In genomic region chr16:70701596-70701995, GRCh38 we compare ENCODE assay signal across 12 cellular contexts. TPM values are rescaled to one million over a fixed set of nuclear protein-coding genes. Genes with fewer than 3 reads are reported as not detected.
DNase-seq lines count a peak whose midpoint lies in the region; ATAC-seq and TF ChIP-seq lines count a peak whose summit lies in the region.
"Had no signal": no experiment of that assay in that cellular context is flagged by ENCODE, and none has a peak within 500 bp of the region (broad histone marks: within the 10 kb centered on the region; RNA-seq: fewer than 3 reads in every experiment).

No MANE protein-coding gene starts in this region.

- peak overlapping the region; percentile 11 for H3K27ac Mint-ChIP-seq in activated CD4-positive, alpha-beta T cell treated with anti-CD3 and anti-CD28 coated beads, Interleukin-2, amount 10 ng/mL, durations not matched to agents 24 days and 14 days
- H3K27ac Mint-ChIP-seq in neural crest cell (ENCODE audit: unreplicated experiment), result peak overlapping the region; percentile 78
- H3K27ac Mint-ChIP-seq: activated naive CD4-positive, alpha-beta T cell treated with anti-CD3 and anti-CD28 coated beads for 36 hours; T-helper 1 cell treated with Interleukin-12 subunit alpha and Interleukin-12 subunit beta and Interleukin-4 antibody, amounts not matched to agents 30 μg/mL and 1 μg/mL, for 36 hours had no signal

- H3K27me3 ChIP-seq in transverse colon, result no peaks in the 10 kb centered on the region

- H3K4me3 ChIP-seq in transverse colon, result no peak overlapping the region
- H3K4me3 ChIP-seq: PC-9 had no signal

- in situ Hi-C loops in transverse colon (cut with MboI; ENCODE audit: low pct_ligation_motif_present in 1 of 4, low pct_unique_long_range_greater_than_20kb in 1 of 4, low sequenced_read_pairs in 3 of 4), result no loop called here

- 80 to 88% methylated on average over 3 to 9 of the region's 9 CpGs for WGBS in transverse colon (ENCODE audit: low coverage in 1 of 2), 2 donors

- intact Hi-C loops in activated CD4-positive, alpha-beta T cell treated with anti-CD3 and anti-CD28 coated beads, Interleukin-2, amount 10 ng/mL, durations not matched to agents 24 days and 14 days (cut with micrococcal nuclease), result no loop called here
- intact Hi-C loops in transverse colon (cut with DNase I; ENCODE audit: low total_unique reads), result loop anchor here (5.0 kb wide), 1 partner anchor 36 kb away; no protein-coding TSS in a partner anchor

- no peak for ATAC-seq in HG03196 (IDR thresholded peaks at IDR 0.05; ENCODE audit: unreplicated experiment)

- no peak for DNase-seq in activated CD4-positive, alpha-beta T cell treated with anti-CD3 and anti-CD28 coated beads, Interleukin-2, amount 10 ng/mL, durations not matched to agents 24 days and 14 days
- DNase-seq in activated CD4-positive, alpha-beta T cell treated with anti-CD3 and anti-CD28 coated beads, Interleukin-2, amount 50 U/mL, for 1 hour, result no peak
- DNase-seq in neural crest cell (ENCODE audit: low read depth, low spot score) (no peak), transverse colon (no peak), AG08396 (ENCODE audit: low spot score) (no peak), NOMO-1 (lab: John Stamatoyannopoulos, UW; ENCODE audit: unreplicated experiment in 2 of 2) (no peak)
- DNase-seq: activated naive CD4-positive, alpha-beta T cell treated with anti-CD3 and anti-CD28 coated beads for 36 hours; head of caudate nucleus; PC-9 had no signal

- H3K9me3 Mint-ChIP-seq in activated CD4-positive, alpha-beta T cell treated with anti-CD3 and anti-CD28 coated beads, Interleukin-2, amount 10 ng/mL, durations not matched to agents 24 days and 14 days, result no peaks in the 10 kb centered on the region
- H3K9me3 Mint-ChIP-seq in neural crest cell, result no peaks in the 10 kb centered on the region
- H3K9me3 Mint-ChIP-seq: activated naive CD4-positive, alpha-beta T cell treated with anti-CD3 and anti-CD28 coated beads for 36 hours; T-helper 1 cell treated with Interleukin-12 subunit alpha and Interleukin-12 subunit beta and Interleukin-4 antibody, amounts not matched to agents 30 μg/mL and 1 μg/mL, for 36 hours had no signal

- TF ChIP-seq EP300 in transverse colon (IDR thresholded peaks at IDR 0.05; ENCODE audit: low read depth), result no peak

- H3K27me3 Mint-ChIP-seq in activated CD4-positive, alpha-beta T cell treated with anti-CD3 and anti-CD28 coated beads, Interleukin-2, amount 10 ng/mL, durations not matched to agents 24 days and 14 days, result no peaks in the 10 kb centered on the region
- no peaks in the 10 kb centered on the region for H3K27me3 Mint-ChIP-seq in neural crest cell (ENCODE audit: low read depth)

- peak overlapping the region; percentile 92 for H3K27ac ChIP-seq in cingulate gyrus (ENCODE audit: low read depth, low read length)
- peak overlapping the region; percentile 79 to 87 (median 86) for H3K27ac ChIP-seq in transverse colon
- H3K27ac ChIP-seq: PC-9 had no signal

- peaks cover 7% of the 10 kb centered on the region for H3K4me1 Mint-ChIP-seq in activated CD4-positive, alpha-beta T cell treated with anti-CD3 and anti-CD28 coated beads, Interleukin-2, amount 10 ng/mL, durations not matched to agents 24 days and 14 days
- peaks cover 27% of the 10 kb centered on the region for H3K4me1 Mint-ChIP-seq in neural crest cell

- H3K36me3 ChIP-seq in transverse colon, result no peaks in the 10 kb centered on the region

- peaks cover 24 to 75% (median 55%) of the 10 kb centered on the region in 4 donors for H3K4me1 ChIP-seq in transverse colon

- H3K36me3 Mint-ChIP-seq in activated CD4-positive, alpha-beta T cell treated with anti-CD3 and anti-CD28 coated beads, Interleukin-2, amount 10 ng/mL, durations not matched to agents 24 days and 14 days (ENCODE audit: low read depth), result peaks cover 4% of the 10 kb centered on the region
- H3K36me3 Mint-ChIP-seq in neural crest cell (ENCODE audit: low read depth), result peaks cover 4% of the 10 kb centered on the region

- TF ChIP-seq POLR2A in transverse colon (IDR thresholded peaks at IDR 0.05), result no peak

- no peak for TF ChIP-seq CTCF in neural crest cell (conservative IDR thresholded peaks at IDR 0.05)
- TF ChIP-seq CTCF in transverse colon (IDR thresholded peaks at IDR 0.05), result no peak

- no peaks in the 10 kb centered on the region for H3K9me3 ChIP-seq in transverse colon

- no peak overlapping the region for H3K4me3 Mint-ChIP-seq in activated CD4-positive, alpha-beta T cell treated with anti-CD3 and anti-CD28 coated beads, Interleukin-2, amount 10 ng/mL, durations not matched to agents 24 days and 14 days
- H3K4me3 Mint-ChIP-seq in neural crest cell, result no peak overlapping the region
- H3K4me3 Mint-ChIP-seq: activated naive CD4-positive, alpha-beta T cell treated with anti-CD3 and anti-CD28 coated beads for 36 hours; T-helper 1 cell treated with Interleukin-12 subunit alpha and Interleukin-12 subunit beta and Interleukin-4 antibody, amounts not matched to agents 30 μg/mL and 1 μg/mL, for 36 hours had no signal

RNA-seq across cellular contexts. Expression of gene MTSS2, which starts 15.7 kb away (rescaled TPM):
- 2.6 and 3.7 TPM in 2 replicates for total RNA-seq in activated CD4-positive, alpha-beta T cell treated with anti-CD3 and anti-CD28 coated beads, Interleukin-2, amount 10 ng/mL, durations not matched to agents 24 days and 14 days
- total RNA-seq in neural crest cell, result 93.3 and 95.0 TPM in 2 replicates
- total RNA-seq in transverse colon, result 100 to 1,000 TPM in 1 of 4 donors, 10 to 100 TPM in 3; 13.9 to 149 (median 33.8) TPM

RNA-seq across cellular contexts. Expression of gene IL34, which starts 55.2 kb away (rescaled TPM):
- total RNA-seq in activated CD4-positive, alpha-beta T cell treated with anti-CD3 and anti-CD28 coated beads, Interleukin-2, amount 10 ng/mL, durations not matched to agents 24 days and 14 days, result 0.30 TPM in 1 of 2 replicates, not detected in the other
- total RNA-seq in neural crest cell (0.16 and 0.47 TPM in 2 replicates), transverse colon (1 to 10 TPM in 2 of 4 donors, not detected in 2; 1.1 to 1.4 TPM)
- total RNA-seq: activated naive CD4-positive, alpha-beta T cell treated with anti-CD3 and anti-CD28 coated beads for 36 hours; PC-9 had no signal
